25 cellular contexts compared by ENCODE assay signal in the genomic region with DNA sequence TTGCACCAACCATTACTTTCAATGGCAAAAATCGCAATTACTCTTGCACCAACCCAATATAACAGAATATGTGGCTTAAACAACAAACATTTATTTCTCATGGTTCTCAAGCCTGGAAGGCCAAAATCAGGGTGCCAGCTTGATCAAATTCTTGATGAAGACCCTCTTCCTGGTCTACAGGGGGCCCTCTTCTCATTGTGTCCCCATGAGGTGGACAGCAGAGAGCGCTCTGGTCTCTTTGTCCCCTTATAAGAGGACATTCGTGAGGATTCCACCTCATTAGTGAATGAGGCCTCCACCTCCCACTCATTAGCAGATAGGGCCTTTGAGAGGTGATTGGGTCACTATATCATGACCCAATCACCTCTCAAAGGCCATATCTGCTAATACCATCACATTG.
"Had no signal": no experiment of that assay in that cellular context is flagged by ENCODE, and none has a peak within 500 bp of the region (broad histone marks: within the 10 kb centered on the region; RNA-seq: fewer than 3 reads in every experiment).

No MANE protein-coding gene starts in this region.

- H3K4me1 ChIP-seq: colonic mucosa, esophagus squamous epithelium, gastrocnemius medialis, heart right ventricle, left lung, lower lobe of right lung had no signal

- H3K4me3 ChIP-seq: colonic mucosa, esophagus squamous epithelium, gastrocnemius medialis, heart right ventricle, left lung, lower lobe of right lung had no signal

- H3K4me3 Mint-ChIP-seq: dendritic cell treated with granulocyte-macrophage colony-stimulating factor and Interleukin-4, amounts not matched to agents 40 ng/mL and 50 ng/mL, for 4 days; effector memory CD8-positive, alpha-beta T cell; naive thymus-derived CD4-positive, alpha-beta T cell; natural killer cell had no signal

- H3K9me3 ChIP-seq: colonic mucosa, esophagus squamous epithelium, gastrocnemius medialis, lower lobe of right lung had no signal

- H3K36me3 Mint-ChIP-seq: natural killer cell had no signal

- H3K27me3 Mint-ChIP-seq: effector memory CD8-positive, alpha-beta T cell had no signal

- DNase-seq: colonic mucosa; cortex of kidney; effector CD8-positive, alpha-beta T cell; effector memory CD8-positive, alpha-beta T cell; esophagus squamous epithelium; foreskin fibroblast; foreskin melanocyte; gastrocnemius medialis; glutamatergic neuron; head of caudate nucleus; heart right ventricle; hippocampal formation; left cardiac atrium; left lung; left ventricle myocardium superior; lower lobe of right lung; mesenchymal stem cell; midbrain; naive thymus-derived CD4-positive, alpha-beta T cell; natural killer cell had no signal

- H3K4me1 Mint-ChIP-seq: naive thymus-derived CD4-positive, alpha-beta T cell; natural killer cell had no signal

- ATAC-seq: effector memory CD8-positive, alpha-beta T cell; esophagus mucosa; gastrocnemius medialis; heart right ventricle; left cardiac atrium; left lung; left ventricle myocardium superior; lower lobe of right lung; naive thymus-derived CD4-positive, alpha-beta T cell; natural killer cell had no signal

- H3K9me3 Mint-ChIP-seq: natural killer cell had no signal

- H3K27ac Mint-ChIP-seq: dendritic cell treated with granulocyte-macrophage colony-stimulating factor and Interleukin-4, amounts not matched to agents 40 ng/mL and 50 ng/mL, for 4 days; effector memory CD8-positive, alpha-beta T cell; naive thymus-derived CD4-positive, alpha-beta T cell; natural killer cell had no signal

- H3K27me3 ChIP-seq: colonic mucosa, esophagus squamous epithelium, gastrocnemius medialis, left lung had no signal

- H3K27ac ChIP-seq: colonic mucosa, esophagus squamous epithelium, gastrocnemius medialis, heart right ventricle, left lung, lower lobe of right lung had no signal

- H3K36me3 ChIP-seq: colonic mucosa, esophagus squamous epithelium, gastrocnemius medialis, heart right ventricle, left lung, lower lobe of right lung had no signal

- FAIRE-seq: endothelial cell of umbilical vein, islet of Langerhans, keratinocyte had no signal
